Comparison of ENCODE assay signal across 25 cellular contexts in genomic region chr2:18161681-18162080, GRCh38.
"Had no signal": no experiment of that assay in that cellular context is flagged by ENCODE, and none has a peak within 500 bp of the region (broad histone marks: within the 10 kb centered on the region; RNA-seq: fewer than 3 reads in every experiment).

No MANE protein-coding gene starts in this region.

- H2AFZ ChIP-seq: neural progenitor cell had no signal

- DNase-seq: naive thymus-derived CD4-positive, alpha-beta T cell; natural killer cell; occipital lobe; pancreas; psoas muscle; right cardiac atrium; spleen; stimulated activated CD4-positive, alpha-beta T cell treated with anti-CD3 and anti-CD28 coated beads, Interleukin-12 subunit alpha, Interleukin-12 subunit beta, amount 100 ng/mL, for 4 hours; stimulated activated CD4-positive, alpha-beta T cell treated with anti-CD3 and anti-CD28 coated beads, Interleukin-1b, Interleukin-23, amount 100 ng/mL, for 48 hours; stimulated activated CD4-positive, alpha-beta T cell treated with anti-CD3 and anti-CD28 coated beads, Interleukin-4, amount 100 ng/mL, for 24 hours; stimulated activated naive B cell treated with anti-CD40 and anti-IgM and Interleukin-4, amounts not matched to agents 10 μg/mL and 1 μg/mL and 100 μg/mL, for 72 hours; stimulated activated naive CD4-positive, alpha-beta T cell treated with Interleukin-2 at 50 U/mL for 16 hours; stomach; trophoblast cell; upper lobe of left lung had no signal

- ATAC-seq: naive thymus-derived CD4-positive, alpha-beta T cell; natural killer cell; pancreas; psoas muscle; right cardiac atrium; sciatic nerve; stimulated activated effector memory CD8-positive, alpha-beta T cell treated with anti-CD3 and anti-CD28 coated beads, Interleukin-12 subunit alpha, Interleukin-12 subunit beta, amount 100 ng/mL, for 72 hours; stimulated activated naive B cell treated with anti-CD40 and anti-IgM and Interleukin-4, amounts not matched to agents 10 μg/mL and 1 μg/mL and 100 μg/mL, for 72 hours had no signal

- H3K9me3 ChIP-seq: pancreas, psoas muscle, spleen, stomach, thoracic aorta, thyroid gland, tibial nerve, upper lobe of left lung, vagina had no signal

- H3K4me3 ChIP-seq: neural progenitor cell, pancreas, psoas muscle, skin epidermis, smooth muscle cell, spleen, stomach, thoracic aorta, thyroid gland, tibial nerve, upper lobe of left lung, vagina had no signal

- H3K4me1 ChIP-seq: neural progenitor cell, pancreas, spleen, tibial nerve, upper lobe of left lung, vagina had no signal

- H3K27ac ChIP-seq: neural progenitor cell, pancreas, psoas muscle, skin epidermis, spleen, stomach, thoracic aorta, thyroid gland, tibial nerve, upper lobe of left lung, vagina had no signal

- FAIRE-seq: pancreas, urothelium cell line had no signal

- H3K9ac ChIP-seq: neural progenitor cell had no signal

- H3K27me3 ChIP-seq: neural progenitor cell, pancreas, spleen, stomach, thyroid gland, tibial nerve, upper lobe of left lung, vagina had no signal

- H3K36me3 ChIP-seq: neural progenitor cell, pancreas, spleen, stomach, thoracic aorta, thyroid gland, tibial nerve, upper lobe of left lung, vagina had no signal

- H3K4me2 ChIP-seq: neural progenitor cell, smooth muscle cell had no signal
